In the genomic region with DNA sequence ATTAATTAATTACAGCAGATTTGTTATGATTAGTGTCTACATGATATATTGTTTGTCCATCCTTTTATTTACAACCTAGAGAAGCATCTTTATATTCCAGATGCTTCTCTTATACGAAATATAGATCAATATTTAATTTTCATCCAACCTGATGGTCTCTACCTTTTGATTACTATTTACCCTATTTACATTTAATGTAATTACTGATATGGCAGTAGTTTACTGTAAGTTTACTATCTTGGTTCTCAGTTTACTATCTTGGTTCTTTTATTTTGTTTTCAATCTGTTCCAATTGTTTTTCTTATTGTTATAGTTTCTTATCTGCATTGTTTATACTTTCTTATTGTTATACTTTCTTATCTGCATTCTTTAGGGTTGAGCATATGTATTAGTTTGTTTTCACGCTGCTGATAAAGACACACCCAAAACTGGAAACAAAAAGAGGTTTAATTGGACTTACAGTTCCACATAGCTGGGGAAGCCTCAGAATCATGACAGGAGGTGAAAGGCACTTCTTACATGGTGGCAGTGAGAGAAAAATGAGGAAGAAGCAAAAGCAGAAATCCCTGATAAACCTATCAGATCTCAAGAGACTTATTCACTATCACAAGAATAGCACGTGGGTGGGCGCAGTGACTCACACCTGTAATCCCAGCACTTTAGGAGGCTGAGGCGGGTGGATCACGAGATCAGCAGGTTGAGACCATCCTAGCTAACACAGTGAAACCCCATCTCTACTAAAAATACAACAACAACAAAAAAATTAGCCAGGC, we compare ENCODE assay signal across 1 cellular context.
TF ChIP-seq lines count a peak whose summit lies in the region.

No MANE protein-coding gene starts in this region.

TF ChIP-seq in HEK293, 187 proteins besides CTCF, POLR2A, EP300 and RAD21 (continued from another document and continues in another):
- no peak for TF ChIP-seq ZNF670 (tag by site-specific recombination; IDR thresholded peaks at IDR 0.05; ENCODE audit: low read depth)
- TF ChIP-seq HOXD13 (CRISPR knock-in tag; IDR thresholded peaks at IDR 0.05; ENCODE audit: borderline replicate concordance), result no peak
- TF ChIP-seq ZIC2 (tag by site-specific recombination; IDR thresholded peaks at IDR 0.05), result no peak
- no peak for TF ChIP-seq ZNF510 (tag by site-specific recombination; IDR thresholded peaks at IDR 0.05; ENCODE audit: insufficient replicate concordance)
- TF ChIP-seq ZNF157 (tag by site-specific recombination; IDR thresholded peaks at IDR 0.05), result no peak
- TF ChIP-seq HOXC10 (CRISPR knock-in tag; IDR thresholded peaks at IDR 0.05), result no peak
- no peak for TF ChIP-seq ZNF707 (tag by site-specific recombination; IDR thresholded peaks at IDR 0.05)
- TF ChIP-seq BCL11A (tag by site-specific recombination; IDR thresholded peaks at IDR 0.05; ENCODE audit: low read depth), result no peak
- TF ChIP-seq ZNF394 (tag by site-specific recombination; IDR thresholded peaks at IDR 0.05; ENCODE audit: borderline replicate concordance), result 0 out of 2 replicates have a peak, but pooled peaks have one; percentile 23
- TF ChIP-seq REPIN1 (tag by site-specific recombination; IDR thresholded peaks at IDR 0.05; ENCODE audit: low read depth), result no peak
- TF ChIP-seq, protein P1, sequence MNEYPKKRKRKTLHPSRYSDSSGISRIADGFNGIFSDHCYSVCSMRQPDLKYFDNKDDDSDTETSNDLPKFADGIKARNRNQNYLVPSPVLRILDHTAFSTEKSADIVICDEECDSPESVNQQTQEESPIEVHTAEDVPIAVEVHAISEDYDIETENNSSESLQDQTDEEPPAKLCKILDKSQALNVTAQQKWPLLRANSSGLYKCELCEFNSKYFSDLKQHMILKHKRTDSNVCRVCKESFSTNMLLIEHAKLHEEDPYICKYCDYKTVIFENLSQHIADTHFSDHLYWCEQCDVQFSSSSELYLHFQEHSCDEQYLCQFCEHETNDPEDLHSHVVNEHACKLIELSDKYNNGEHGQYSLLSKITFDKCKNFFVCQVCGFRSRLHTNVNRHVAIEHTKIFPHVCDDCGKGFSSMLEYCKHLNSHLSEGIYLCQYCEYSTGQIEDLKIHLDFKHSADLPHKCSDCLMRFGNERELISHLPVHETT (tag by site-specific recombination; IDR thresholded peaks at IDR 0.05), result no peak
- no peak for TF ChIP-seq ZBTB48 (tag by site-specific recombination; IDR thresholded peaks at IDR 0.05)
- no peak for TF ChIP-seq SETDB1 (IDR thresholded peaks at IDR 0.05; ENCODE audit: insufficient read length, low read length)
- TF ChIP-seq, protein P2, sequence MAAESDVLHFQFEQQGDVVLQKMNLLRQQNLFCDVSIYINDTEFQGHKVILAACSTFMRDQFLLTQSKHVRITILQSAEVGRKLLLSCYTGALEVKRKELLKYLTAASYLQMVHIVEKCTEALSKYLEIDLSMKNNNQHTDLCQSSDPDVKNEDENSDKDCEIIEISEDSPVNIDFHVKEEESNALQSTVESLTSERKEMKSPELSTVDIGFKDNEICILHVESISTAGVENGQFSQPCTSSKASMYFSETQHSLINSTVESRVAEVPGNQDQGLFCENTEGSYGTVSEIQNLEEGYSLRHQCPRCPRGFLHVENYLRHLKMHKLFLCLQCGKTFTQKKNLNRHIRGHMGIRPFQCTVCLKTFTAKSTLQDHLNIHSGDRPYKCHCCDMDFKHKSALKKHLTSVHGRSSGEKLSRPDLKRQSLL (tag by site-specific recombination; IDR thresholded peaks at IDR 0.05), result no peak
- no peak for TF ChIP-seq ZNF292 (tag by site-specific recombination; IDR thresholded peaks at IDR 0.05; ENCODE audit: borderline replicate concordance, low read depth)
- 0 out of 2 replicates have a peak, but pooled peaks have one; percentile 37 for TF ChIP-seq ZFP37 (tag by site-specific recombination; IDR thresholded peaks at IDR 0.05)
- no peak for TF ChIP-seq ZNF776 (tag by site-specific recombination; IDR thresholded peaks at IDR 0.05; ENCODE audit: borderline replicate concordance)
- TF ChIP-seq, protein P3, sequence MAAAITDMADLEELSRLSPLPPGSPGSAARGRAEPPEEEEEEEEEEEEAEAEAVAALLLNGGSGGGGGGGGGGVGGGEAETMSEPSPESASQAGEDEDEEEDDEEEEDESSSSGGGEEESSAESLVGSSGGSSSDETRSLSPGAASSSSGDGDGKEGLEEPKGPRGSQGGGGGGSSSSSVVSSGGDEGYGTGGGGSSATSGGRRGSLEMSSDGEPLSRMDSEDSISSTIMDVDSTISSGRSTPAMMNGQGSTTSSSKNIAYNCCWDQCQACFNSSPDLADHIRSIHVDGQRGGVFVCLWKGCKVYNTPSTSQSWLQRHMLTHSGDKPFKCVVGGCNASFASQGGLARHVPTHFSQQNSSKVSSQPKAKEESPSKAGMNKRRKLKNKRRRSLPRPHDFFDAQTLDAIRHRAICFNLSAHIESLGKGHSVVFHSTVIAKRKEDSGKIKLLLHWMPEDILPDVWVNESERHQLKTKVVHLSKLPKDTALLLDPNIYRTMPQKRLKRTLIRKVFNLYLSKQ (tag by site-specific recombination; IDR thresholded peaks at IDR 0.05; ENCODE audit: borderline replicate concordance), result no peak
- TF ChIP-seq ZNF404 (tag by site-specific recombination; IDR thresholded peaks at IDR 0.05), result no peak
- TF ChIP-seq, protein P4, sequence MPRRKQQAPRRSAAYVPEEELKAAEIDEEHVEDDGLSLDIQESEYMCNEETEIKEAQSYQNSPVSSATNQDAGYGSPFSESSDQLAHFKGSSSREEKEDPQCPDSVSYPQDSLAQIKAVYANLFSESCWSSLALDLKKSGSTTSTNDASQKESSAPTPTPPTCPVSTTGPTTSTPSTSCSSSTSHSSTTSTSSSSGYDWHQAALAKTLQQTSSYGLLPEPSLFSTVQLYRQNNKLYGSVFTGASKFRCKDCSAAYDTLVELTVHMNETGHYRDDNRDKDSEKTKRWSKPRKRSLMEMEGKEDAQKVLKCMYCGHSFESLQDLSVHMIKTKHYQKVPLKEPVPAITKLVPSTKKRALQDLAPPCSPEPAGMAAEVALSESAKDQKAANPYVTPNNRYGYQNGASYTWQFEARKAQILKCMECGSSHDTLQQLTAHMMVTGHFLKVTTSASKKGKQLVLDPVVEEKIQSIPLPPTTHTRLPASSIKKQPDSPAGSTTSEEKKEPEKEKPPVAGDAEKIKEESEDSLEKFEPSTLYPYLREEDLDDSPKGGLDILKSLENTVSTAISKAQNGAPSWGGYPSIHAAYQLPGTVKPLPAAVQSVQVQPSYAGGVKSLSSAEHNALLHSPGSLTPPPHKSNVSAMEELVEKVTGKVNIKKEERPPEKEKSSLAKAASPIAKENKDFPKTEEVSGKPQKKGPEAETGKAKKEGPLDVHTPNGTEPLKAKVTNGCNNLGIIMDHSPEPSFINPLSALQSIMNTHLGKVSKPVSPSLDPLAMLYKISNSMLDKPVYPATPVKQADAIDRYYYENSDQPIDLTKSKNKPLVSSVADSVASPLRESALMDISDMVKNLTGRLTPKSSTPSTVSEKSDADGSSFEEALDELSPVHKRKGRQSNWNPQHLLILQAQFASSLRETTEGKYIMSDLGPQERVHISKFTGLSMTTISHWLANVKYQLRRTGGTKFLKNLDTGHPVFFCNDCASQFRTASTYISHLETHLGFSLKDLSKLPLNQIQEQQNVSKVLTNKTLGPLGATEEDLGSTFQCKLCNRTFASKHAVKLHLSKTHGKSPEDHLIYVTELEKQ (tag by site-specific recombination; IDR thresholded peaks at IDR 0.05; ENCODE audit: borderline replicate concordance), result no peak
- TF ChIP-seq ZBTB17 (tag by site-specific recombination; IDR thresholded peaks at IDR 0.05), result no peak
- TF ChIP-seq ZNF529 (tag by site-specific recombination; IDR thresholded peaks at IDR 0.05; ENCODE audit: insufficient replicate concordance), result no peak
- no peak for TF ChIP-seq ZNF768 (tag by site-specific recombination; IDR thresholded peaks at IDR 0.05)
- TF ChIP-seq ZNF302 (tag by site-specific recombination; IDR thresholded peaks at IDR 0.05; ENCODE audit: low read depth), result no peak
- no peak for TF ChIP-seq ZNF133 (tag by site-specific recombination; IDR thresholded peaks at IDR 0.05)
- no peak for TF ChIP-seq ZNF416 (tag by site-specific recombination; IDR thresholded peaks at IDR 0.05)
- TF ChIP-seq ZNF777 (tag by site-specific recombination; IDR thresholded peaks at IDR 0.05; ENCODE audit: borderline replicate concordance), result no peak
- TF ChIP-seq FEZF1 (tag by site-specific recombination; IDR thresholded peaks at IDR 0.05), result no peak
- TF ChIP-seq EGR2 (tag by site-specific recombination; IDR thresholded peaks at IDR 0.05; ENCODE audit: low read depth), result 0 out of 2 replicates have a peak, but pooled peaks have one; percentile 13
- TF ChIP-seq, protein P5, sequence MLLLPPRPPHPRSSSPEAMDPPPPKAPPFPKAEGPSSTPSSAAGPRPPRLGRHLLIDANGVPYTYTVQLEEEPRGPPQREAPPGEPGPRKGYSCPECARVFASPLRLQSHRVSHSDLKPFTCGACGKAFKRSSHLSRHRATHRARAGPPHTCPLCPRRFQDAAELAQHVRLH (tag by site-specific recombination; IDR thresholded peaks at IDR 0.05), result no peak
- TF ChIP-seq ZNF354C (tag by site-specific recombination; IDR thresholded peaks at IDR 0.05; ENCODE audit: borderline replicate concordance, low read depth), result no peak
- TF ChIP-seq, protein P6, sequence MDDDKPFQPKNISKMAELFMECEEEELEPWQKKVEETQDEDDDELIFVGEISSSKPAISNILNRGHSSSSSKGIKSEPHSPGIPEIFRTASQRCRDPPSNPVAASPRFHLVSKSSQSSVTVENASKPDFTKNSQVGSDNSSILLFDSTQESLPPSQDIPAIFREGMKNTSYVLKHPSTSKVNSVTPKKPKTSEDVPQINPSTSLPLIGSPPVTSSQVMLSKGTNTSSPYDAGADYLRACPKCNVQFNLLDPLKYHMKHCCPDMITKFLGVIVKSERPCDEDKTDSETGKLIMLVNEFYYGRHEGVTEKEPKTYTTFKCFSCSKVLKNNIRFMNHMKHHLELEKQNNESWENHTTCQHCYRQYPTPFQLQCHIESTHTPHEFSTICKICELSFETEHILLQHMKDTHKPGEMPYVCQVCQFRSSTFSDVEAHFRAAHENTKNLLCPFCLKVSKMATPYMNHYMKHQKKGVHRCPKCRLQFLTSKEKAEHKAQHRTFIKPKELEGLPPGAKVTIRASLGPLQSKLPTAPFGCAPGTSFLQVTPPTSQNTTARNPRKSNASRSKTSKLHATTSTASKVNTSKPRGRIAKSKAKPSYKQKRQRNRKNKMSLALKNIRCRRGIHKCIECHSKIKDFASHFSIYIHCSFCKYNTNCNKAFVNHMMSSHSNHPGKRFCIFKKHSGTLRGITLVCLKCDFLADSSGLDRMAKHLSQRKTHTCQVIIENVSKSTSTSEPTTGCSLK (tag by site-specific recombination; IDR thresholded peaks at IDR 0.05), result no peak
- TF ChIP-seq ZNF184 (tag by site-specific recombination; IDR thresholded peaks at IDR 0.05), result 0 out of 2 replicates have a peak, but pooled peaks have one; percentile 46
- TF ChIP-seq, protein P7, sequence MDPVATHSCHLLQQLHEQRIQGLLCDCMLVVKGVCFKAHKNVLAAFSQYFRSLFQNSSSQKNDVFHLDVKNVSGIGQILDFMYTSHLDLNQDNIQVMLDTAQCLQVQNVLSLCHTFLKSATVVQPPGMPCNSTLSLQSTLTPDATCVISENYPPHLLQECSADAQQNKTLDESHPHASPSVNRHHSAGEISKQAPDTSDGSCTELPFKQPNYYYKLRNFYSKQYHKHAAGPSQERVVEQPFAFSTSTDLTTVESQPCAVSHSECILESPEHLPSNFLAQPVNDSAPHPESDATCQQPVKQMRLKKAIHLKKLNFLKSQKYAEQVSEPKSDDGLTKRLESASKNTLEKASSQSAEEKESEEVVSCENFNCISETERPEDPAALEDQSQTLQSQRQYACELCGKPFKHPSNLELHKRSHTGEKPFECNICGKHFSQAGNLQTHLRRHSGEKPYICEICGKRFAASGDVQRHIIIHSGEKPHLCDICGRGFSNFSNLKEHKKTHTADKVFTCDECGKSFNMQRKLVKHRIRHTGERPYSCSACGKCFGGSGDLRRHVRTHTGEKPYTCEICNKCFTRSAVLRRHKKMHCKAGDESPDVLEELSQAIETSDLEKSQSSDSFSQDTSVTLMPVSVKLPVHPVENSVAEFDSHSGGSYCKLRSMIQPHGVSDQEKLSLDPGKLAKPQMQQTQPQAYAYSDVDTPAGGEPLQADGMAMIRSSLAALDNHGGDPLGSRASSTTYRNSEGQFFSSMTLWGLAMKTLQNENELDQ (tag by site-specific recombination; IDR thresholded peaks at IDR 0.05; ENCODE audit: low read depth), result no peak
- no peak for TF ChIP-seq ZNF600 (tag by site-specific recombination; IDR thresholded peaks at IDR 0.05)
- no peak for TF ChIP-seq YY2 (tag by site-specific recombination; IDR thresholded peaks at IDR 0.05)
- TF ChIP-seq ZNF138 (tag by site-specific recombination; IDR thresholded peaks at IDR 0.05; ENCODE audit: borderline replicate concordance), result no peak
- no peak for TF ChIP-seq KLF1 (tag by site-specific recombination; IDR thresholded peaks at IDR 0.05)
- TF ChIP-seq, protein P8, sequence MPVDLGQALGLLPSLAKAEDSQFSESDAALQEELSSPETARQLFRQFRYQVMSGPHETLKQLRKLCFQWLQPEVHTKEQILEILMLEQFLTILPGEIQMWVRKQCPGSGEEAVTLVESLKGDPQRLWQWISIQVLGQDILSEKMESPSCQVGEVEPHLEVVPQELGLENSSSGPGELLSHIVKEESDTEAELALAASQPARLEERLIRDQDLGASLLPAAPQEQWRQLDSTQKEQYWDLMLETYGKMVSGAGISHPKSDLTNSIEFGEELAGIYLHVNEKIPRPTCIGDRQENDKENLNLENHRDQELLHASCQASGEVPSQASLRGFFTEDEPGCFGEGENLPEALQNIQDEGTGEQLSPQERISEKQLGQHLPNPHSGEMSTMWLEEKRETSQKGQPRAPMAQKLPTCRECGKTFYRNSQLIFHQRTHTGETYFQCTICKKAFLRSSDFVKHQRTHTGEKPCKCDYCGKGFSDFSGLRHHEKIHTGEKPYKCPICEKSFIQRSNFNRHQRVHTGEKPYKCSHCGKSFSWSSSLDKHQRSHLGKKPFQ (tag by site-specific recombination; IDR thresholded peaks at IDR 0.05), result no peak
- no peak for TF ChIP-seq ZBTB7A (tag by site-specific recombination; IDR thresholded peaks at IDR 0.05; ENCODE audit: low read depth)
- no peak for TF ChIP-seq GLIS2 (tag by site-specific recombination; IDR thresholded peaks at IDR 0.05)
- no peak for TF ChIP-seq ZNF211 (tag by site-specific recombination; IDR thresholded peaks at IDR 0.05; ENCODE audit: low read depth)
- no peak for TF ChIP-seq ZNF658 (tag by site-specific recombination; IDR thresholded peaks at IDR 0.05)
- no peak for TF ChIP-seq ZNF544 (tag by site-specific recombination; IDR thresholded peaks at IDR 0.05)
- TF ChIP-seq ZNF623 (tag by site-specific recombination; IDR thresholded peaks at IDR 0.05), result no peak
- TF ChIP-seq, protein P9, sequence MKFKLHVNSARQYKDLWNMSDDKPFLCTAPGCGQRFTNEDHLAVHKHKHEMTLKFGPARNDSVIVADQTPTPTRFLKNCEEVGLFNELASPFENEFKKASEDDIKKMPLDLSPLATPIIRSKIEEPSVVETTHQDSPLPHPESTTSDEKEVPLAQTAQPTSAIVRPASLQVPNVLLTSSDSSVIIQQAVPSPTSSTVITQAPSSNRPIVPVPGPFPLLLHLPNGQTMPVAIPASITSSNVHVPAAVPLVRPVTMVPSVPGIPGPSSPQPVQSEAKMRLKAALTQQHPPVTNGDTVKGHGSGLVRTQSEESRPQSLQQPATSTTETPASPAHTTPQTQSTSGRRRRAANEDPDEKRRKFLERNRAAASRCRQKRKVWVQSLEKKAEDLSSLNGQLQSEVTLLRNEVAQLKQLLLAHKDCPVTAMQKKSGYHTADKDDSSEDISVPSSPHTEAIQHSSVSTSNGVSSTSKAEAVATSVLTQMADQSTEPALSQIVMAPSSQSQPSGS (tag by site-specific recombination; IDR thresholded peaks at IDR 0.05; ENCODE audit: low read depth), result no peak
